26 cellular contexts compared by ENCODE assay signal in the genomic region with DNA sequence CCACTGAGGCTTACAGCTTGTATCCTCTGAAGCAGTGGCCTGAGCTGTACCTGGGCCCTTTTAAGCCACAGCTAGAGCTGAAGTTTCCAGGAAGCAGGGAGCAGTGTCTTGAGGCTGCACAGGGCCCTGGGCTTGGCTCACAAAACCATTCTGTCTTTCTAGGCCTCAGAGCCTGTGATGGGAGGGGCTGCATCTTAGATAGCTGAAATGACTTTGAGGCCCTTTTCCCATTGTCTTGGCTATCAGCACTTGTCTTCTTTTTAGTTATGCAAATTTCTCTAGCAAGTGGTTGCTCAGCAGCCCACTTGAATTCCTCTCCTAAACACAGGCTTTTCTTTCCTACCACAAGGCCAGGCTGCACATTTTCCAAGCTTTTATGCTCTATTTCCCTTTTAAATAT.
DNase-seq lines count a peak whose midpoint lies in the region; ATAC-seq, FAIRE-seq and TF ChIP-seq lines count a peak whose summit lies in the region.
"Had no signal": no experiment of that assay in that cellular context is flagged by ENCODE, and none has a peak within 500 bp of the region (broad histone marks: within the 10 kb centered on the region; RNA-seq: fewer than 3 reads in every experiment).

No MANE protein-coding gene starts in this region.

- H3K27ac Mint-ChIP-seq in endodermal cell = no peak overlapping the region
- H3K27ac Mint-ChIP-seq: CD8-positive, alpha-beta memory T cell; HFFc6 had no signal

- peaks cover 3% of the 10 kb centered on the region for H3K36me3 Mint-ChIP-seq in endodermal cell (ENCODE audit: low read depth)
- H3K36me3 Mint-ChIP-seq: CD14-positive monocyte; CD8-positive, alpha-beta memory T cell had no signal

- H3K4me1 ChIP-seq in HUES64 (ENCODE audit: insufficient read depth, low read length) (peaks cover 6% of the 10 kb centered on the region; the same call in 1 of the 2 replicates), endodermal cell (ENCODE audit: control insufficient read depth, insufficient read depth, low read length) (no peaks in the 10 kb centered on the region), iPS-20b (ENCODE audit: insufficient read depth, low read length) (peaks cover 15% of the 10 kb centered on the region; the same call in 1 of the 2 replicates)
- H3K4me1 ChIP-seq: BE2C, HAP-1 had no signal

- no peak for FAIRE-seq in RCC 7860 (lab: Jason Lieb, UNC)
- FAIRE-seq: K562 had no signal

- H3K4me3 Mint-ChIP-seq in endodermal cell = no peak overlapping the region
- H3K4me3 Mint-ChIP-seq: CD14-positive monocyte; CD8-positive, alpha-beta memory T cell; HFFc6 had no signal

- H3K4me1 Mint-ChIP-seq in endodermal cell = peaks cover 1% of the 10 kb centered on the region
- H3K4me1 Mint-ChIP-seq: CD14-positive monocyte; CD8-positive, alpha-beta memory T cell had no signal

- DNase-seq in ELF-1 (ENCODE audit: low read depth, low spot score) (peak; percentile 66), endodermal cell (peak; percentile 55), RCC 7860 (ENCODE audit: low spot score) (no peak), NCI-H1105 treated with DMSO at 0.1 percent for 48 hours (lab: John Stamatoyannopoulos, UW) (no peak)
- DNase-seq: 8988T; ACHN; BE2C; Calu3; CD8-positive, alpha-beta memory T cell; DND-41; HFFc6; Kasumi-1; NCI-H1092 treated with DMSO at 0.1 percent for 48 hours; NCI-H146; NCI-H2029; NCI-H446 treated with DMSO at 0.1 percent for 48 hours; NCI-H526; SK-N-SH; SW 1271 had no signal

- H3K9ac ChIP-seq in HUES64 (ENCODE audit: low read depth, low read length) = peak overlapping the region; percentile 32; the same call in 1 of the 2 replicates
- H3K9ac ChIP-seq in endodermal cell (ENCODE audit: extremely low read depth, low read length, poor library complexity, severe bottlenecking) = no peak overlapping the region
- peak overlapping the region; percentile 46; the same call in 1 of the 2 replicates for H3K9ac ChIP-seq in iPS-20b (ENCODE audit: low read depth, low read length)
- H3K9ac ChIP-seq: SK-N-SH had no signal

- peaks cover 31% of the 10 kb centered on the region for H3K9me3 Mint-ChIP-seq in endodermal cell

- no peak for TF ChIP-seq CTCF in endodermal cell (conservative IDR thresholded peaks at IDR 0.05)

- H3K36me3 ChIP-seq in HUES64 (ENCODE audit: insufficient read depth, low read length) (no peaks in the 10 kb centered on the region), endodermal cell (ENCODE audit: control insufficient read depth, insufficient read depth, low read length) (no peaks in the 10 kb centered on the region), iPS-20b (ENCODE audit: insufficient read depth, low read depth, low read length) (no peaks in the 10 kb centered on the region)
- H3K36me3 ChIP-seq: BE2C, HAP-1 had no signal

- H3K27ac ChIP-seq in HUES64 (ENCODE audit: low read depth, low read length) (peak overlapping the region; percentile 89), endodermal cell (ENCODE audit: low read depth, low read length) (no peak overlapping the region), iPS-20b (ENCODE audit: low read length) (peak overlapping the region; percentile 79)

- H3K27me3 ChIP-seq in HUES64 (ENCODE audit: insufficient read depth, low read length) (no peaks in the 10 kb centered on the region), endodermal cell (ENCODE audit: control insufficient read depth, insufficient read depth, low read length, poor library complexity, severe bottlenecking) (no peaks in the 10 kb centered on the region), iPS-20b (ENCODE audit: insufficient read depth, low read length) (no peaks in the 10 kb centered on the region)
- H3K27me3 ChIP-seq: BE2C had no signal

- peaks cover 9% of the 10 kb centered on the region; the same call in 1 of the 2 replicates for H3K9me3 ChIP-seq in HUES64 (ENCODE audit: insufficient read depth, low read depth, low read length)
- H3K9me3 ChIP-seq in endodermal cell (ENCODE audit: control insufficient read depth, low read length) = peaks cover 7% of the 10 kb centered on the region
- H3K9me3 ChIP-seq in iPS-20b (ENCODE audit: insufficient read depth, low read depth, low read length) = peaks cover 10% of the 10 kb centered on the region
- H3K9me3 ChIP-seq: BE2C, HAP-1, SK-N-SH had no signal

- H3K4me3 ChIP-seq in HUES64 (ENCODE audit: low read length) (no peak overlapping the region), endodermal cell (ENCODE audit: low read length) (no peak overlapping the region), iPS-20b (ENCODE audit: low read length) (peak overlapping the region; percentile 27)
- H3K4me3 ChIP-seq: HAP-1, K562 had no signal

- ATAC-seq in HG02610 (IDR thresholded peaks at IDR 0.05; ENCODE audit: unreplicated experiment) (no peak), GM18511 (IDR thresholded peaks at IDR 0.05; ENCODE audit: unreplicated experiment) (no peak)
- ATAC-seq: K562 had no signal

- no peaks in the 10 kb centered on the region for H3K27me3 Mint-ChIP-seq in endodermal cell (ENCODE audit: insufficient read depth)
- H3K27me3 Mint-ChIP-seq: CD8-positive, alpha-beta memory T cell had no signal

Comparison
In these comparisons a context has a peak if more than half of its experiments do, and no peak if none do; other contexts are left out.
1. DNase-seq: peak in ELF-1 (single experiment) and endodermal cell (single experiment); none in RCC 7860 (single experiment) and NCI-H1105 treated with DMSO at 0.1 percent for 48 hours (single experiment).